Comparison of ENCODE assay signal across 2 cellular contexts in the genomic region with DNA sequence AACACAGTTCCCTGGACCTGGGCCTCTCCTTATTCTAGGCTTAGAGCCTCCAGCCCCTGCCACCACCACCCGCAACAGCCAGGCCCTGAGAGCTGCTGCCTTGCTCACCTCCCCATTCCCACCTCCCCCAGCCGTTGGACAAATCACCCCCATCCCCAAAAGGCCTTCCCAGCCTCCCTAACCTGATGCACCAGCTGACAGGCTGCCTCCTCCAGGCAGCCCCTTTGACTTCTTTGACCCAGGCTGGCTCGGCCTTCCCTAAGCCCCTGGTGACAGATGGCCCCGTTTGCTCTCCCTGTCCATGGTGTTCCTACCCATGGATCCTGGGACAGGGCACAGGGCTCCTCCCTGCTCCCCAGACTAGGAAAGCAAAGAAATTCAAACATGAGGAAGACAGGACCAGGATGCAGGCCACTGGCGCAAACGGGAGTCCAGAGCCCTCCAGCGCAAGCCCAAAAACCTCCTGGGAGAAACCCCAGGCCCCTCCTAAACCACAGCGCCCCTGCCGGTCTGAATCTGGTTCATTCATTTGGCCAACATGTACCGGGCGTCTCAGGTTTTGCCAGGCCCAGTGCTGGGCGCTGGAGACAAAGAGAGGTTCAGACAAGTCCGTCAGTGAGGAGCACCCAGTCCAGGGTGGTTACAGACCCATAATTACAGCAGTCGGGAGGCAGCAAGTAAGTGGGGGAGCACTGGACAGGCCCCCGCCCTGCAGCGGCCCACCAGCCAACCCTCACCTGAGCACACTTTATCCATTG.
A peak's percentile ranks its signal among the peaks of the same experiment; 100 is the strongest.
TF ChIP-seq lines count a peak whose summit lies in the region.

No MANE protein-coding gene starts in this region.

TF ChIP-seq in A549, 52 proteins besides CTCF, POLR2A, EP300 and RAD21:
- TF ChIP-seq ZFP36 (IDR thresholded peaks at IDR 0.05; ENCODE audit: borderline replicate concordance, partially characterized antibody) (peak; percentile 60), MAFK (IDR thresholded peaks at IDR 0.05; ENCODE audit: partially characterized antibody) (no peak)
TF ChIP-seq in A549: peak in this region for 1.

TF ChIP-seq in GM12878, 131 proteins besides CTCF, POLR2A, EP300 and RAD21:
- no peak for TF ChIP-seq ESRRA (IDR thresholded peaks at IDR 0.05; ENCODE audit: low read length)
- TF ChIP-seq CREM (IDR thresholded peaks at IDR 0.05; ENCODE audit: low read depth) = no peak
- TF ChIP-seq CHD1 (IDR thresholded peaks at IDR 0.05; ENCODE audit: low read depth, low read length) = no peak
- no peak for TF ChIP-seq PAX5 (IDR thresholded peaks at IDR 0.05; ENCODE audit: borderline replicate concordance, low read depth, low read length)
- TF ChIP-seq BCL3 (IDR thresholded peaks at IDR 0.05; ENCODE audit: borderline replicate concordance, insufficient read depth, low read depth, low read length, poor library complexity, severe bottlenecking) = no peak
- no peak for TF ChIP-seq DPF2 (IDR thresholded peaks at IDR 0.05)
- TF ChIP-seq, protein P1, sequence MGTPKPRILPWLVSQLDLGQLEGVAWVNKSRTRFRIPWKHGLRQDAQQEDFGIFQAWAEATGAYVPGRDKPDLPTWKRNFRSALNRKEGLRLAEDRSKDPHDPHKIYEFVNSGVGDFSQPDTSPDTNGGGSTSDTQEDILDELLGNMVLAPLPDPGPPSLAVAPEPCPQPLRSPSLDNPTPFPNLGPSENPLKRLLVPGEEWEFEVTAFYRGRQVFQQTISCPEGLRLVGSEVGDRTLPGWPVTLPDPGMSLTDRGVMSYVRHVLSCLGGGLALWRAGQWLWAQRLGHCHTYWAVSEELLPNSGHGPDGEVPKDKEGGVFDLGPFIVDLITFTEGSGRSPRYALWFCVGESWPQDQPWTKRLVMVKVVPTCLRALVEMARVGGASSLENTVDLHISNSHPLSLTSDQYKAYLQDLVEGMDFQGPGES (IDR thresholded peaks at IDR 0.05) = no peak
- no peak for TF ChIP-seq NR2C1 (IDR thresholded peaks at IDR 0.05)
- no peak for TF ChIP-seq NFXL1 (IDR thresholded peaks at IDR 0.05; ENCODE audit: borderline replicate concordance)
- TF ChIP-seq ZNF622 (IDR thresholded peaks at IDR 0.05) = no peak
- no peak for TF ChIP-seq KLF5 (IDR thresholded peaks at IDR 0.05; ENCODE audit: partially characterized antibody)
- no peak for TF ChIP-seq TBL1XR1 (IDR thresholded peaks at IDR 0.05; ENCODE audit: low read depth, low read length)
- TF ChIP-seq, protein P2, sequence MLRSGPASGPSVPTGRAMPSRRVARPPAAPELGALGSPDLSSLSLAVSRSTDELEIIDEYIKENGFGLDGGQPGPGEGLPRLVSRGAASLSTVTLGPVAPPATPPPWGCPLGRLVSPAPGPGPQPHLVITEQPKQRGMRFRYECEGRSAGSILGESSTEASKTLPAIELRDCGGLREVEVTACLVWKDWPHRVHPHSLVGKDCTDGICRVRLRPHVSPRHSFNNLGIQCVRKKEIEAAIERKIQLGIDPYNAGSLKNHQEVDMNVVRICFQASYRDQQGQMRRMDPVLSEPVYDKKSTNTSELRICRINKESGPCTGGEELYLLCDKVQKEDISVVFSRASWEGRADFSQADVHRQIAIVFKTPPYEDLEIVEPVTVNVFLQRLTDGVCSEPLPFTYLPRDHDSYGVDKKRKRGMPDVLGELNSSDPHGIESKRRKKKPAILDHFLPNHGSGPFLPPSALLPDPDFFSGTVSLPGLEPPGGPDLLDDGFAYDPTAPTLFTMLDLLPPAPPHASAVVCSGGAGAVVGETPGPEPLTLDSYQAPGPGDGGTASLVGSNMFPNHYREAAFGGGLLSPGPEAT (IDR thresholded peaks at IDR 0.05; ENCODE audit: low read depth) = no peak
- no peak for TF ChIP-seq KAT2A (conservative IDR thresholded peaks at IDR 0.05; ENCODE audit: control insufficient read depth, low read depth, low read length)
- no peak for TF ChIP-seq CBFB (IDR thresholded peaks at IDR 0.05; ENCODE audit: low read depth)
- TF ChIP-seq GABPA (IDR thresholded peaks at IDR 0.05; ENCODE audit: low read depth) = no peak
- TF ChIP-seq PML (IDR thresholded peaks at IDR 0.05; ENCODE audit: low read length) = no peak
